In genomic region chr18:12990977-12991838, GRCh38 we compare ENCODE assay signal across 8 cellular contexts. TPM values are rescaled to one million over a fixed set of nuclear protein-coding genes. Genes with fewer than 3 reads are reported as not detected.
A peak's percentile ranks its signal among the peaks of the same experiment; 100 is the strongest.
DNase-seq lines count a peak whose midpoint lies in the region; ATAC-seq and TF ChIP-seq lines count a peak whose summit lies in the region.

Gene CEP192, plus strand, starts transcription at chr18:12991362. Its CDS starts 8,063 bp downstream, at chr18:12999425.

- ATAC-seq in HG02588 (IDR thresholded peaks at IDR 0.05; ENCODE audit: unreplicated experiment) (peak; percentile 88), SK-N-SH treated with all-trans-retinoic acid at 6 μM for 48 hours (peak; percentile 95)

- peaks cover 20% of the 10 kb centered on the region for H3K4me1 Mint-ChIP-seq in activated naive CD4-positive, alpha-beta T cell treated with anti-CD3 and anti-CD28 coated beads, Interleukin-2, amount 50 U/mL, for 24 hours

- TF ChIP-seq CTCF in GM10248 (IDR thresholded peaks at IDR 0.05; ENCODE audit: control extremely low read depth, extremely low read depth, low read depth, missing control alignments) = no peak

- peak within 1 kb of the TSS; percentile 62 for H3K27ac ChIP-seq in temporal lobe (ENCODE audit: low read depth, low read length)

- H3K27me3 Mint-ChIP-seq in activated naive CD4-positive, alpha-beta T cell treated with anti-CD3 and anti-CD28 coated beads, Interleukin-2, amount 50 U/mL, for 24 hours = no peaks in the 10 kb centered on the region

- H3K27ac Mint-ChIP-seq in activated naive CD4-positive, alpha-beta T cell treated with anti-CD3 and anti-CD28 coated beads, Interleukin-2, amount 50 U/mL, for 24 hours = peak within 1 kb of the TSS; percentile 95

- POLR2A ChIA-PET in GM10248 (lab: Yijun Ruan, JAX) = interaction anchor here (0.5 to 1.4 kb wide), 7 partner anchors 9 to 1390 kb away, joined by 3 to 8 read pairs (median 5); partner anchors contain the start of genes FAM210A and SEH1L

- H3K9me3 Mint-ChIP-seq in activated naive CD4-positive, alpha-beta T cell treated with anti-CD3 and anti-CD28 coated beads, Interleukin-2, amount 50 U/mL, for 24 hours = no peaks in the 10 kb centered on the region

- H3K36me3 Mint-ChIP-seq in activated naive CD4-positive, alpha-beta T cell treated with anti-CD3 and anti-CD28 coated beads, Interleukin-2, amount 50 U/mL, for 24 hours = no peaks in the 10 kb centered on the region

- CTCF ChIA-PET in GM10248 (lab: Yijun Ruan, JAX) = interaction anchor here (1.0 to 2.0 kb wide), 8 partner anchors 9 to 168 kb away, joined by 3 to 8 read pairs (median 4); no protein-coding TSS in a partner anchor

- peak within 1 kb of the TSS; percentile 99 for H3K4me3 Mint-ChIP-seq in activated naive CD4-positive, alpha-beta T cell treated with anti-CD3 and anti-CD28 coated beads, Interleukin-2, amount 50 U/mL, for 24 hours

- DNase-seq in GM10248 (ENCODE audit: extremely low spot score) = peak; percentile 97
- DNase-seq in NCI-H1092 (lab: John Stamatoyannopoulos, UW) = peak; percentile 93
- peak; percentile 98 for DNase-seq in globus pallidus (ENCODE audit: low spot score)
- DNase-seq in occipital lobe (lab: John Stamatoyannopoulos, UW) = peak; percentile 98

TF ChIP-seq in SK-N-SH treated with all-trans-retinoic acid at 6 μM for 48 hours, 23 proteins besides CTCF, POLR2A, EP300 and RAD21:
- TF ChIP-seq ESRRG (CRISPR knock-in tag; IDR thresholded peaks at IDR 0.05) (no peak), RARB (CRISPR knock-in tag; IDR thresholded peaks at IDR 0.05) (no peak), PPARA (CRISPR knock-in tag; IDR thresholded peaks at IDR 0.05; ENCODE audit: borderline replicate concordance) (no peak), ZC3H10 (CRISPR knock-in tag; IDR thresholded peaks at IDR 0.05) (no peak), CREB5 (CRISPR knock-in tag; IDR thresholded peaks at IDR 0.05; ENCODE audit: low read depth) (no peak), CSDC2 (CRISPR knock-in tag; IDR thresholded peaks at IDR 0.05) (no peak), GLIS3 (CRISPR knock-in tag; IDR thresholded peaks at IDR 0.05) (no peak), BACH2 (CRISPR knock-in tag; IDR thresholded peaks at IDR 0.05; ENCODE audit: borderline replicate concordance) (no peak), CSRNP3 (CRISPR knock-in tag; IDR thresholded peaks at IDR 0.05) (no peak), TOX (CRISPR knock-in tag; IDR thresholded peaks at IDR 0.05; ENCODE audit: borderline replicate concordance) (no peak), OSR1 (CRISPR knock-in tag; IDR thresholded peaks at IDR 0.05) (no peak), SNAI2 (CRISPR knock-in tag; IDR thresholded peaks at IDR 0.05) (no peak), ZNF70 (CRISPR knock-in tag; IDR thresholded peaks at IDR 0.05) (no peak), ISL1 (CRISPR knock-in tag; IDR thresholded peaks at IDR 0.05) (no peak), POU6F1 (CRISPR knock-in tag; IDR thresholded peaks at IDR 0.05; ENCODE audit: borderline replicate concordance, low read depth) (no peak), ZNF8 (CRISPR knock-in tag; IDR thresholded peaks at IDR 0.05) (no peak), TCF4 (CRISPR knock-in tag; IDR thresholded peaks at IDR 0.05; ENCODE audit: borderline replicate concordance) (no peak), PATZ1 (CRISPR knock-in tag; IDR thresholded peaks at IDR 0.05; ENCODE audit: borderline replicate concordance) (no peak), ZFP30 (CRISPR knock-in tag; IDR thresholded peaks at IDR 0.05) (no peak), ZNF565 (CRISPR knock-in tag; conservative IDR thresholded peaks at IDR 0.05; ENCODE audit: low read depth) (no peak)

RNA-seq across cellular contexts. Expression of gene CEP192, which starts in this region (rescaled TPM):
- 66.3 TPM for total RNA-seq in occipital lobe
- total RNA-seq in temporal lobe = 36.9 TPM

Comparison
In these comparisons a context has a peak if more than half of its experiments do, and no peak if none do; other contexts are left out.
1. Peak in every context shown above with its lines: DNase-seq, ATAC-seq and H3K27ac ChIP-seq.